ENCODE assay signal across 22 cellular contexts in genomic region chr21:28714795-28715464, GRCh38.
A peak's percentile ranks its signal among the peaks of the same experiment; 100 is the strongest.
DNase-seq lines count a peak whose midpoint lies in the region; ATAC-seq, FAIRE-seq and TF ChIP-seq lines count a peak whose summit lies in the region.
"Had no signal": no experiment of that assay in that cellular context is flagged by ENCODE, and none has a peak within 500 bp of the region (broad histone marks: within the 10 kb centered on the region; RNA-seq: fewer than 3 reads in every experiment).

No MANE protein-coding gene starts in this region.

- H3K27ac ChIP-seq in astrocyte (ENCODE audit: low read depth, low read length): no peak overlapping the region
- H3K27ac ChIP-seq: body of pancreas, foreskin keratinocyte, spleen had no signal

- H3K4me1 Mint-ChIP-seq in astrocyte (ENCODE audit: low read depth, unreplicated experiment): peaks cover 2% of the 10 kb centered on the region

- CTCF ChIA-PET in AG04449 (lab: Yijun Ruan, JAX): no interaction called here

- H3K9me3 ChIP-seq in astrocyte (ENCODE audit: insufficient read depth, low read depth, low read length): no peaks in the 10 kb centered on the region
- H3K9me3 ChIP-seq: body of pancreas, HAP-1, spleen had no signal

- no peaks in the 10 kb centered on the region for H3K27me3 ChIP-seq in astrocyte (ENCODE audit: insufficient read depth, low read length)
- H3K27me3 ChIP-seq: body of pancreas, foreskin keratinocyte, spleen had no signal

- no peaks in the 10 kb centered on the region for H4K20me1 ChIP-seq in astrocyte (ENCODE audit: insufficient read depth, low read length)

- no peak overlapping the region for H3K4me3 Mint-ChIP-seq in astrocyte (ENCODE audit: unreplicated experiment)
- H3K4me3 Mint-ChIP-seq: naive thymus-derived CD8-positive, alpha-beta T cell; stimulated activated naive B cell treated with anti-CD40 and anti-IgM and Interleukin-4, amounts not matched to agents 10 μg/mL and 1 μg/mL and 100 μg/mL, for 72 hours had no signal

- H3K9me3 Mint-ChIP-seq in astrocyte (ENCODE audit: unreplicated experiment): peaks cover 4% of the 10 kb centered on the region

- H3K79me2 ChIP-seq in astrocyte (ENCODE audit: insufficient read depth, low read length): no peaks in the 10 kb centered on the region

- ATAC-seq in HG03565 (IDR thresholded peaks at IDR 0.05; ENCODE audit: unreplicated experiment): no peak
- ATAC-seq: body of pancreas; foreskin keratinocyte; naive thymus-derived CD8-positive, alpha-beta T cell; stimulated activated naive B cell treated with anti-CD40 and anti-IgM and Interleukin-4, amounts not matched to agents 10 μg/mL and 1 μg/mL and 100 μg/mL, for 72 hours had no signal

- no peak overlapping the region for H3K27ac Mint-ChIP-seq in astrocyte (ENCODE audit: unreplicated experiment)
- H3K27ac Mint-ChIP-seq: naive thymus-derived CD8-positive, alpha-beta T cell; progenitor cell of endocrine pancreas; stimulated activated naive B cell treated with anti-CD40 and anti-IgM and Interleukin-4, amounts not matched to agents 10 μg/mL and 1 μg/mL and 100 μg/mL, for 72 hours had no signal

- peaks cover 2% of the 10 kb centered on the region for H3K4me1 ChIP-seq in astrocyte (ENCODE audit: insufficient read depth, low read length)
- H3K4me1 ChIP-seq: body of pancreas, foreskin keratinocyte, HAP-1, spleen had no signal

- DNase-seq in AG04449 (ENCODE audit: low read depth, low spot score): peak; percentile 82
- DNase-seq in GM04503 (ENCODE audit: low read depth): peak; percentile 86
- DNase-seq in astrocyte (ENCODE audit: low read depth): peak; percentile 88
- peak; percentile 61 for DNase-seq in iris pigment epithelial cell (ENCODE audit: low read depth)
- no peak for DNase-seq in mucosa of gallbladder (ENCODE audit: low spot score)
- DNase-seq in head of caudate nucleus: no peak
- no peak for DNase-seq in CD1c-positive myeloid dendritic cell (ENCODE audit: extremely low spot score)
- DNase-seq: activated CD4-positive, CD25-positive, alpha-beta regulatory T cell treated with anti-CD3 and anti-CD28 coated beads, Interleukin-2, amount 50 U/mL, for 72 hours; activated CD8-positive, alpha-beta memory T cell treated with anti-CD3 and anti-CD28 coated beads, Interleukin-2, amount 50 U/mL, for 48 hours; activated naive CD4-positive, alpha-beta T cell; body of pancreas; naive thymus-derived CD8-positive, alpha-beta T cell; NCI-H2029 treated with DMSO at 0.1 percent for 48 hours; NCI-H524; OCI-M1; spleen; stimulated activated naive B cell treated with anti-CD40 and anti-IgM and Interleukin-4, amounts not matched to agents 10 μg/mL and 1 μg/mL and 100 μg/mL, for 72 hours; trophoblast cell had no signal

- intact Hi-C loops in head of caudate nucleus (cut with DNase I): no loop called here

- H3K4me3 ChIP-seq in AG04449 (ENCODE audit: low read depth, low read length): no peak overlapping the region
- no peak overlapping the region for H3K4me3 ChIP-seq in astrocyte (ENCODE audit: insufficient read depth, low read depth, low read length)
- H3K4me3 ChIP-seq: body of pancreas, HAP-1, spleen had no signal

- TF ChIP-seq CTCF in AG04449 (IDR thresholded peaks at IDR 0.05; ENCODE audit: insufficient read depth, low read length, missing control alignments): no peak
- TF ChIP-seq CTCF in astrocyte (IDR thresholded peaks at IDR 0.05; ENCODE audit: insufficient read depth, low read depth, low read length): no peak

- H3K36me3 ChIP-seq in astrocyte (ENCODE audit: insufficient read depth, low read length): no peaks in the 10 kb centered on the region
- H3K36me3 ChIP-seq: HAP-1, spleen had no signal

- no peak overlapping the region for H3K9ac ChIP-seq in astrocyte (ENCODE audit: low read length)

- POLR2A ChIA-PET in AG04449 (lab: Yijun Ruan, JAX): interaction anchor here (0.6 to 0.7 kb wide), 2 partner anchors 26 to 63 kb away, joined by 3 to 4 read pairs; no protein-coding TSS in a partner anchor

- no peak for FAIRE-seq in astrocyte (lab: Jason Lieb, UNC)

- H3K27me3 Mint-ChIP-seq in astrocyte (ENCODE audit: low read depth, unreplicated experiment): peaks cover 2% of the 10 kb centered on the region
- H3K27me3 Mint-ChIP-seq: naive thymus-derived CD8-positive, alpha-beta T cell; progenitor cell of endocrine pancreas had no signal

- no peak overlapping the region for H2AFZ ChIP-seq in astrocyte (ENCODE audit: low read depth, low read length)

- H3K4me2 ChIP-seq in astrocyte (ENCODE audit: low read length): no peak overlapping the region

- H3K36me3 Mint-ChIP-seq in astrocyte (ENCODE audit: low read depth, unreplicated experiment): no peaks in the 10 kb centered on the region
- H3K36me3 Mint-ChIP-seq: stimulated activated naive B cell treated with anti-CD40 and anti-IgM and Interleukin-4, amounts not matched to agents 10 μg/mL and 1 μg/mL and 100 μg/mL, for 72 hours had no signal

Comparison
In these comparisons a context has a peak if more than half of its experiments do, and no peak if none do; other contexts are left out.
1. DNase-seq: peak in AG04449 (single experiment), GM04503 (single experiment), astrocyte (single experiment) and iris pigment epithelial cell (single experiment); none in mucosa of gallbladder (single experiment), head of caudate nucleus (0 of 42) and CD1c-positive myeloid dendritic cell (single experiment).